9 cellular contexts compared by ENCODE assay signal in the genomic region with DNA sequence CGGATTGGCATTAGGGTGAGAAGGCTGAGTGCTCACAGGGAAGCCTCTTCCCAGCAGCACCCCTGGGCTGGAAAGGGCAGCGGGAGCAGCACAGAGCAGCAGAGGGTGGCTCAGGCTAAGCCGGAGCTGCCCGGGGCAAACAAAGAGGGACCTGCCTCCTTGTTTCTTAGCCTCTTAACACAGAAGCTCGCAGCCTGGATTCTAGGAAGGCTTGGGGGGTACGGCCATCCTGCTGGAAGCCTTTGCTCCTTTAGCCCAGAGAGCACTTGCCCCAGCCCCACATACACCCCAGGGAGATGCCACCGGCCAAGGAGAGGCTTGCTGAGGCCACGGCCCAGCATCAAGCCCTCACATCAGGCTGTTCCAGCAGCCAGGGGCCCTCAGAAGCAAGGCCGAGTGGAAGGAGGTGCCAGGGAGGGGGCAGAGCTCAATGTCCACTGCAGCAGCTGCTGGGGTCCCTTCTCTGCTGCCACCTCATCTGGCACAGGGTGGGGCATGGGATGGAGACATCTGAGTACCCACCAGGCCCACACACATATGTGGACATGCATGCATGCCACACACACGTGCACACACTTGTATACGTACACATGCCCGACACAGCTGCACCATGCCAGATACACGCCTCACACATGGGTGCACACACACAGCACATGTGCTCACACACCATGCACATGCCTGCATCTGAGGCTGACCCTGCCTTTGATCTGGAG. TPM values are rescaled to one million over a fixed set of nuclear protein-coding genes. Genes with fewer than 3 reads are reported as not detected.
DNase-seq lines count a peak whose midpoint lies in the region; ATAC-seq, FAIRE-seq and TF ChIP-seq lines count a peak whose summit lies in the region.
"Had no signal": no experiment of that assay in that cellular context is flagged by ENCODE, and none has a peak within 500 bp of the region (broad histone marks: within the 10 kb centered on the region; RNA-seq: fewer than 3 reads in every experiment).

No MANE protein-coding gene starts in this region.

- no peak for TF ChIP-seq CTCF in astrocyte (IDR thresholded peaks at IDR 0.05; ENCODE audit: insufficient read depth, low read depth, low read length)
- TF ChIP-seq CTCF in spleen (IDR thresholded peaks at IDR 0.05 in 8 of 11, conservative IDR thresholded peaks at IDR 0.05 in 3 of 11), result no peak

- H3K4me3 ChIP-seq in astrocyte (ENCODE audit: insufficient read depth, low read depth, low read length), result no peak overlapping the region
- no peak overlapping the region for H3K4me3 ChIP-seq in spleen

- no peak for TF ChIP-seq POLR2A in H54 (IDR thresholded peaks at IDR 0.05; ENCODE audit: low read depth, low read length)
- no peak for TF ChIP-seq POLR2A in spleen (IDR thresholded peaks at IDR 0.05)

- DNase-seq in H54 (ENCODE audit: insufficient read length, low spot score) (peak; percentile 76), astrocyte (ENCODE audit: low read depth) (no peak), immature natural killer cell (no peak), spleen (peak; percentile 69), NCI-H82 treated with DMSO at 0.1 percent for 48 hours (lab: John Stamatoyannopoulos, UW; ENCODE audit: unreplicated experiment) (no peak), mesenteric fat pad (ENCODE audit: low spot score) (no peak)
- no peak for DNase-seq in stimulated activated CD4-positive, alpha-beta T cell treated with anti-CD3 and anti-CD28 coated beads, Interleukin-12 subunit alpha, Interleukin-12 subunit beta, amount 100 ng/mL, for 4 hours

- H3K4me1 ChIP-seq in astrocyte (ENCODE audit: insufficient read depth, low read length), result peaks cover 29% of the 10 kb centered on the region
- peaks cover 9 to 57% (median 24%) of the 10 kb centered on the region in 6 donors for H3K4me1 ChIP-seq in spleen

- peak overlapping the region; percentile 89 for H3K27ac ChIP-seq in astrocyte (ENCODE audit: low read depth, low read length)
- H3K27ac ChIP-seq in spleen, result peak overlapping the region in 7 of 8 donors; percentile 36 to 77 (median 66)

- peak overlapping the region; percentile 80 for H3K27ac Mint-ChIP-seq in astrocyte (ENCODE audit: unreplicated experiment)
- peak overlapping the region; percentile 50 to 92 (median 85) for H3K27ac Mint-ChIP-seq in immature natural killer cell

- no peaks in the 10 kb centered on the region for H3K36me3 ChIP-seq in astrocyte (ENCODE audit: insufficient read depth, low read length)
- peaks cover 0 to 22% (median 0%) of the 10 kb centered on the region in 6 donors for H3K36me3 ChIP-seq in spleen

- H3K4me1 Mint-ChIP-seq in astrocyte (ENCODE audit: low read depth, unreplicated experiment) (peaks cover 14% of the 10 kb centered on the region), immature natural killer cell (peaks cover 62 to 80% of the 10 kb centered on the region in 2 donors)

- no peaks in the 10 kb centered on the region for H3K79me2 ChIP-seq in astrocyte (ENCODE audit: insufficient read depth, low read length)

- intact Hi-C loops in spleen (cut with DNase I; ENCODE audit: low total_unique reads), result no loop called here

- peaks cover 5% of the 10 kb centered on the region for H3K27me3 Mint-ChIP-seq in astrocyte (ENCODE audit: low read depth, unreplicated experiment)
- H3K27me3 Mint-ChIP-seq in immature natural killer cell (ENCODE audit: low read depth in 3 of 3), result peaks cover 0 to 18% (median 6%) of the 10 kb centered on the region in 3 donors

- H3K9me3 ChIP-seq in astrocyte (ENCODE audit: insufficient read depth, low read depth, low read length) (no peaks in the 10 kb centered on the region), spleen (no peaks in the 10 kb centered on the region)

- peak overlapping the region; percentile 79 for H3K4me2 ChIP-seq in astrocyte (ENCODE audit: low read length)

- H2AFZ ChIP-seq in astrocyte (ENCODE audit: low read depth, low read length), result peak overlapping the region; percentile 62

- H3K4me3 Mint-ChIP-seq in astrocyte (ENCODE audit: unreplicated experiment) (no peak overlapping the region), immature natural killer cell (peak overlapping the region in 4 of 5 donors; percentile 29 to 65 (median 58))

- 77 to 87% (median 81%) methylated on average over 10 to 13 of the region's 13 CpGs for WGBS in spleen, 5 donors

- FAIRE-seq in H54 (lab: Jason Lieb, UNC), result no peak
- no peak for FAIRE-seq in astrocyte (lab: Jason Lieb, UNC)
- FAIRE-seq: colon had no signal

- no peaks in the 10 kb centered on the region for H3K27me3 ChIP-seq in astrocyte (ENCODE audit: insufficient read depth, low read length)
- no peaks in the 10 kb centered on the region for H3K27me3 ChIP-seq in spleen (replicated peaks in 1 of 7)

- no peak for ATAC-seq in HG02981 (IDR thresholded peaks at IDR 0.05; ENCODE audit: unreplicated experiment)

- no peaks in the 10 kb centered on the region for H4K20me1 ChIP-seq in astrocyte (ENCODE audit: insufficient read depth, low read length)

- H3K9ac ChIP-seq in astrocyte (ENCODE audit: low read length), result peak overlapping the region; percentile 78

- H3K9me3 Mint-ChIP-seq in astrocyte (ENCODE audit: unreplicated experiment), result no peaks in the 10 kb centered on the region
- H3K9me3 Mint-ChIP-seq in immature natural killer cell, result no peaks in the 10 kb centered on the region

- H3K36me3 Mint-ChIP-seq in astrocyte (ENCODE audit: low read depth, unreplicated experiment) (no peaks in the 10 kb centered on the region), immature natural killer cell (peaks cover 16 to 30% (median 21%) of the 10 kb centered on the region in 3 donors)

RNA-seq across cellular contexts. Expression of a gene that starts 20.3 kb away (rescaled TPM):
- total RNA-seq in astrocyte (47.8 and 55.5 TPM in 2 replicates), spleen (10 to 100 TPM; 15.5 to 51.3 (median 43.7) TPM), mesenteric fat pad (27.3 TPM)
- polyA plus RNA-seq in immature natural killer cell (1,000 to 10,000 TPM in 2 of 3 donors, 100 to 1,000 TPM in 1; 603 to 1,685 (median 1,079) TPM), spleen (10 to 100 TPM in 2 of 3 donors, 1 to 10 TPM in 1; 8.3 to 29.8 (median 11.7) TPM)

RNA-seq across cellular contexts. Expression of a gene that starts 56.3 kb away (rescaled TPM):
- total RNA-seq in astrocyte (115 and 136 TPM in 2 replicates), spleen (100 to 1,000 TPM; 162 to 226 (median 196) TPM), mesenteric fat pad (147 TPM)
- polyA plus RNA-seq in immature natural killer cell (100 to 1,000 TPM in 1 of 3 donors, 10 to 100 TPM in 2; 72.1 to 110 (median 77.7) TPM), spleen (100 to 1,000 TPM; 101 to 176 (median 123) TPM)

Comparison
In these comparisons a context has a peak if more than half of its experiments do, and no peak if none do; other contexts are left out.
1. DNase-seq: peak in H54 (single experiment) and spleen (single experiment); none in astrocyte (single experiment), immature natural killer cell (0 of 3), stimulated activated CD4-positive, alpha-beta T cell treated with anti-CD3 and anti-CD28 coated beads, Interleukin-12 subunit alpha, Interleukin-12 subunit beta, amount 100 ng/mL, for 4 hours (single experiment), NCI-H82 treated with DMSO at 0.1 percent for 48 hours (single experiment) and mesenteric fat pad (single experiment).